ENCODE assay signal across 10 cellular contexts in the genomic region with DNA sequence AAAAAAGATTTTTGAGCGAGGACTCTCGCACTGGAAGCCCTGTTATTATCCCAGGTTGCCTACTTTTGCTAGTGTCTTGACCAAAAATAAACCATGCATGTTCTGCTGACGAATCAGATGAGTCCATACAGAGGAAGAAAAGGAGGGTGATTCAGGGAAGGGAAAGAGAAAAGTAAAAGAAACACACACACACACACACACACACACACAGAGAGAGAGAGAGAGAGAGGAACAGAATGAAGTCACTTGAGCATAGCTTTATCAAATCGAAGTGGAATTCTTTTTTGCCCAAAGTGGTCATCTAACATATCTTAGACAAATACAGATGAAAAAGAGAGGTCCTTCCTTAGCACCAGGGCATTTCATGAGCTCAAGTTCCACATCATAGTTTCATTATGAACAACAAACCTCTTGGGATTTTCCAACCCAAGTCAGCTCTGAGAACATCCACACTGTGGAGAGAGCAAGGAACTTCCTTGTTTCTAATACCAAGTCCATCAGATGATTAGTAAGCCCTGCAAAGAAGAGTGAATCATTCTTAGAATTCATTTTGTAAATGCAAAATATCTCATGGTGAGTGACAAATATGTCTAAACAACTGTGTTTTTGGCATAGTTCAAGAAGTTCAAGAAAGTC. TPM values are rescaled to one million over a fixed set of nuclear protein-coding genes. Genes with fewer than 3 reads are reported as not detected.
DNase-seq lines count a peak whose midpoint lies in the region; ATAC-seq and TF ChIP-seq lines count a peak whose summit lies in the region.
"Had no signal": no experiment of that assay in that cellular context is flagged by ENCODE, and none has a peak within 500 bp of the region (broad histone marks: within the 10 kb centered on the region; RNA-seq: fewer than 3 reads in every experiment).

No MANE protein-coding gene starts in this region.

- ATAC-seq in GM18520 (IDR thresholded peaks at IDR 0.05; ENCODE audit: unreplicated experiment) (peak; percentile 75), HG02610 (IDR thresholded peaks at IDR 0.05; ENCODE audit: unreplicated experiment) (peak; percentile 96), GM21528 (IDR thresholded peaks at IDR 0.05; ENCODE audit: low FRiP score, unreplicated experiment) (no peak)

- H3K27ac ChIP-seq in OCI-LY3 (ENCODE audit: low read length) (peak overlapping the region; percentile 54), vagina (no peak overlapping the region), A673 (ENCODE audit: low read depth, low read length, poor library complexity, severe bottlenecking) (no peak overlapping the region)
- H3K27ac ChIP-seq: pancreas had no signal

- TF ChIP-seq POLR2A in vagina (IDR thresholded peaks at IDR 0.05), result no peak

- H2AFZ ChIP-seq in OCI-LY3 (ENCODE audit: low read depth, low read length), result no peak overlapping the region

- H3K27me3 ChIP-seq in OCI-LY3 (ENCODE audit: low read depth, low read length), result no peaks in the 10 kb centered on the region
- H3K27me3 ChIP-seq in vagina, result no peaks in the 10 kb centered on the region
- no peaks in the 10 kb centered on the region for H3K27me3 ChIP-seq in A673 (replicated peaks; ENCODE audit: insufficient read depth, low read depth, low read length, poor library complexity)
- H3K27me3 ChIP-seq: pancreas had no signal

- H3K9me3 ChIP-seq in OCI-LY3 (ENCODE audit: insufficient read depth, low read length), result no peaks in the 10 kb centered on the region
- H3K9me3 ChIP-seq in vagina, result no peaks in the 10 kb centered on the region
- H3K9me3 ChIP-seq in A673 (ENCODE audit: low read depth, low read length, poor library complexity, severe bottlenecking), result no peaks in the 10 kb centered on the region
- H3K9me3 ChIP-seq: HAP-1, pancreas had no signal

- POLR2A ChIA-PET in A673 (lab: Charles Lee; ENCODE audit: low non-redundant PET), result interaction anchor here (0.6 kb wide), 1 partner anchor 32 kb away, joined by 3 read pairs; no protein-coding TSS in a partner anchor

- no peaks in the 10 kb centered on the region for H4K20me1 ChIP-seq in OCI-LY3 (ENCODE audit: insufficient read depth, low read length)

- DNase-seq in renal cortical epithelial cell (ENCODE audit: low read depth) (peak; percentile 61), vagina (ENCODE audit: extremely low spot score in 2 of 2) (no peak), A673 (ENCODE audit: low spot score) (no peak)
- DNase-seq: pancreas had no signal

- H3K36me3 ChIP-seq in OCI-LY3 (replicated peaks; ENCODE audit: low read depth, low read length) (no peaks in the 10 kb centered on the region), vagina (no peaks in the 10 kb centered on the region), A673 (ENCODE audit: insufficient read depth, low read length, poor library complexity, severe bottlenecking) (no peaks in the 10 kb centered on the region)
- H3K36me3 ChIP-seq: HAP-1, pancreas had no signal

- CTCF ChIA-PET in A673 (lab: Charles Lee), result no interaction called here

- H3K4me3 ChIP-seq in OCI-LY3 (ENCODE audit: low read length), result no peak overlapping the region; the same call in 1 of the 2 replicates
- H3K4me3 ChIP-seq in vagina, result no peak overlapping the region
- no peak overlapping the region for H3K4me3 ChIP-seq in A673 (ENCODE audit: low read depth, low read length, poor library complexity, severe bottlenecking)
- H3K4me3 ChIP-seq: HAP-1, pancreas had no signal

- no peak for TF ChIP-seq CTCF in OCI-LY3 (IDR thresholded peaks at IDR 0.05; ENCODE audit: low read depth, low read length)
- no peak for TF ChIP-seq CTCF in vagina (IDR thresholded peaks at IDR 0.05)
- no peak for TF ChIP-seq CTCF in A673 (conservative IDR thresholded peaks at IDR 0.05; ENCODE audit: low read depth, low read length)

- H3K9ac ChIP-seq in OCI-LY3 (ENCODE audit: low read length), result no peak overlapping the region

- intact Hi-C loops in vagina (cut with DNase I) (no loop called here), A673 (cut with micrococcal nuclease; ENCODE audit: unreplicated experiment) (no loop called here)

- no peaks in the 10 kb centered on the region for H3K79me2 ChIP-seq in OCI-LY3 (ENCODE audit: low read length)

- peak overlapping the region; percentile 45 for H3K4me2 ChIP-seq in OCI-LY3 (ENCODE audit: low read length)

- peaks cover 14% of the 10 kb centered on the region for H3K4me1 ChIP-seq in OCI-LY3 (ENCODE audit: low read length)
- no peaks in the 10 kb centered on the region for H3K4me1 ChIP-seq in vagina
- H3K4me1 ChIP-seq in A673 (ENCODE audit: insufficient read depth, low read length, poor library complexity, severe bottlenecking), result no peaks in the 10 kb centered on the region
- H3K4me1 ChIP-seq: HAP-1, pancreas had no signal

- BruUV-seq in A673 (replicated peaks; lab: Mats Ljungman, UMichigan), result no TSS peak

RNA-seq across cellular contexts. Expression of a gene that starts 7.7 kb away (rescaled TPM):
- total RNA-seq in renal cortical epithelial cell (0.80 TPM in 1 of 2 replicates, not detected in the other), vagina (not detected), A673 (2021) (0.19 TPM in 1 of 2 replicates, not detected in the other)
- total RNA-seq: ureter had no signal

RNA-seq across cellular contexts. Expression of a gene that starts 39.1 kb away (rescaled TPM):
- total RNA-seq in renal cortical epithelial cell (not detected in 2 replicates), vagina (not detected), A673 (2021) (1.1 and 1.3 TPM in 2 replicates)
- total RNA-seq: ureter had no signal
